Comparison of ENCODE assay signal across 9 cellular contexts in genomic region chrX:137428251-137428661, GRCh38.
DNase-seq lines count a peak whose midpoint lies in the region; ATAC-seq and TF ChIP-seq lines count a peak whose summit lies in the region.
"Had no signal": no experiment of that assay in that cellular context is flagged by ENCODE, and none has a peak within 500 bp of the region (broad histone marks: within the 10 kb centered on the region; RNA-seq: fewer than 3 reads in every experiment).

No MANE protein-coding gene starts in this region.

- ATAC-seq in GM23338: peak; percentile 12
- no peak for ATAC-seq in activated CD8-positive, alpha-beta T cell treated with anti-CD3 and anti-CD28 coated beads for 36 hours

- H4K20me1 ChIP-seq in GM23338 (replicated peaks; ENCODE audit: insufficient read depth): no peaks in the 10 kb centered on the region

- no peaks in the 10 kb centered on the region for H3K79me2 ChIP-seq in GM23338 (replicated peaks; ENCODE audit: insufficient read depth)

- no peak overlapping the region for H3K27ac ChIP-seq in GM23338 (ENCODE audit: low read depth)
- no peak overlapping the region for H3K27ac ChIP-seq in iPS DF 6.9 (ENCODE audit: low read length)

- H3K9me2 ChIP-seq in GM23338 (ENCODE audit: insufficient read depth): no peaks in the 10 kb centered on the region

- H2AFZ ChIP-seq in GM23338: no peak overlapping the region

- peaks cover 25% of the 10 kb centered on the region for H3K4me1 ChIP-seq in GM23338 (ENCODE audit: insufficient read depth)
- H3K4me1 ChIP-seq in iPS DF 6.9 (ENCODE audit: control insufficient read depth, insufficient read depth, low read length): peaks cover 1% of the 10 kb centered on the region; the same call in 1 of the 2 replicates

- TF ChIP-seq POLR2A in erythroblast (IDR thresholded peaks at IDR 0.05; ENCODE audit: low read length): no peak

- no peaks in the 10 kb centered on the region for H3K36me3 ChIP-seq in GM23338 (ENCODE audit: insufficient read depth)
- no peaks in the 10 kb centered on the region for H3K36me3 ChIP-seq in iPS DF 6.9 (ENCODE audit: control insufficient read depth, insufficient read depth, low read length)

- H3K4me3 Mint-ChIP-seq in GM23338: peak overlapping the region; percentile 74
- H3K4me3 Mint-ChIP-seq in activated CD8-positive, alpha-beta T cell treated with anti-CD3 and anti-CD28 coated beads for 36 hours: peak overlapping the region; percentile 45

- peaks cover 65% of the 10 kb centered on the region for H3K27me3 ChIP-seq in GM23338 (ENCODE audit: insufficient read depth)
- H3K27me3 ChIP-seq in iPS DF 6.9 (ENCODE audit: control insufficient read depth, insufficient read depth, low read length): peaks cover 12% of the 10 kb centered on the region; the same call in 1 of the 2 replicates

- CTCF ChIA-PET in activated CD8-positive, alpha-beta T cell treated with anti-CD3 and anti-CD28 coated beads for 36 hours (lab: Charles Lee): no interaction called here

- DNase-seq in GM23338 (ENCODE audit: low spot score) (peak; percentile 40), iPS DF 6.9 (ENCODE audit: low read depth, low spot score) (no peak), skeletal muscle cell (ENCODE audit: low read depth) (no peak), NCI-H1105 (lab: John Stamatoyannopoulos, UW) (no peak), erythroblast (lab: John Stamatoyannopoulos, UW) (no peak)
- no peak for DNase-seq in activated CD8-positive, alpha-beta T cell treated with anti-CD3 and anti-CD28 coated beads for 36 hours
- DNase-seq in effector CD4-positive, alpha-beta T cell: no peak
- no peak for DNase-seq in activated CD4-positive, CD25-positive, alpha-beta regulatory T cell (lab: John Stamatoyannopoulos, UW)
- DNase-seq: KBM-7 had no signal

- H3K4me1 Mint-ChIP-seq in GM23338: peaks cover 44% of the 10 kb centered on the region
- H3K4me1 Mint-ChIP-seq in activated CD8-positive, alpha-beta T cell treated with anti-CD3 and anti-CD28 coated beads for 36 hours (ENCODE audit: low read depth): peaks cover 8% of the 10 kb centered on the region

- no peak for TF ChIP-seq CTCF in GM23338 (conservative IDR thresholded peaks at IDR 0.05; ENCODE audit: low read depth in 2 of 2)
- TF ChIP-seq CTCF in activated CD8-positive, alpha-beta T cell treated with anti-CD3 and anti-CD28 coated beads for 36 hours (IDR thresholded peaks at IDR 0.05): no peak

- H3K4me2 ChIP-seq in GM23338: peak overlapping the region; percentile 88

- H3K36me3 Mint-ChIP-seq in GM23338 (ENCODE audit: low read depth): no peaks in the 10 kb centered on the region
- H3K36me3 Mint-ChIP-seq in activated CD8-positive, alpha-beta T cell treated with anti-CD3 and anti-CD28 coated beads for 36 hours (ENCODE audit: low read depth): no peaks in the 10 kb centered on the region

- 0 out of 2 replicates have a peak, but pooled peaks cover 3% of the 10 kb centered on the region for H3F3A ChIP-seq in GM23338 (replicated peaks; ENCODE audit: low read depth)

- H3K27ac Mint-ChIP-seq in GM23338: no peak overlapping the region
- H3K27ac Mint-ChIP-seq in activated CD8-positive, alpha-beta T cell treated with anti-CD3 and anti-CD28 coated beads for 36 hours: no peak overlapping the region

- intact Hi-C loops in activated CD8-positive, alpha-beta T cell treated with anti-CD3 and anti-CD28 coated beads for 36 hours (cut with micrococcal nuclease): loop anchor here (5.0 kb wide), 2 partner anchors 119 to 134 kb away; no protein-coding TSS in a partner anchor

- no peaks in the 10 kb centered on the region; the same call in 2 of the 3 replicates for H3K9me3 Mint-ChIP-seq in GM23338
- H3K9me3 Mint-ChIP-seq in activated CD8-positive, alpha-beta T cell treated with anti-CD3 and anti-CD28 coated beads for 36 hours: no peaks in the 10 kb centered on the region

- peaks cover 50% of the 10 kb centered on the region for H3K27me3 Mint-ChIP-seq in GM23338 (ENCODE audit: insufficient read depth, low read depth, poor library complexity)
- peaks cover 52% of the 10 kb centered on the region for H3K27me3 Mint-ChIP-seq in activated CD8-positive, alpha-beta T cell treated with anti-CD3 and anti-CD28 coated beads for 36 hours

- H3K4me3 ChIP-seq in GM23338 (peak overlapping the region; percentile 66), iPS DF 6.9 (ENCODE audit: low read length) (peak overlapping the region; percentile 49; the same call in 1 of the 2 replicates), skeletal muscle cell (ENCODE audit: low read depth, low read length) (peak overlapping the region; percentile 45)

- WGBS in iPS DF 6.9 (ENCODE audit: insufficient coverage, insufficient read length): no CpG with 5 or more reads among the region's 26 CpGs

- no peaks in the 10 kb centered on the region for H3K9me3 ChIP-seq in iPS DF 6.9 (ENCODE audit: control insufficient read depth, insufficient read depth, low read length)

- POLR2A ChIA-PET in activated CD8-positive, alpha-beta T cell treated with anti-CD3 and anti-CD28 coated beads for 36 hours (lab: Charles Lee): no interaction called here

TF ChIP-seq in GM23338, 12 proteins besides CTCF, POLR2A, EP300 and RAD21:
- TF ChIP-seq ZNF462 (CRISPR knock-in tag; IDR thresholded peaks at IDR 0.05) (no peak), ZNF114 (CRISPR knock-in tag; IDR thresholded peaks at IDR 0.05) (no peak), ETS1 (IDR thresholded peaks at IDR 0.05) (no peak), CREB1 (CRISPR knock-in tag; IDR thresholded peaks at IDR 0.05; ENCODE audit: low read depth) (no peak), NANOG (IDR thresholded peaks at IDR 0.05; ENCODE audit: borderline replicate concordance) (no peak), POLR2AphosphoS5 (IDR thresholded peaks at IDR 0.05; ENCODE audit: low read depth) (no peak)
